Comparison of ENCODE assay signal across 18 cellular contexts in the genomic region with DNA sequence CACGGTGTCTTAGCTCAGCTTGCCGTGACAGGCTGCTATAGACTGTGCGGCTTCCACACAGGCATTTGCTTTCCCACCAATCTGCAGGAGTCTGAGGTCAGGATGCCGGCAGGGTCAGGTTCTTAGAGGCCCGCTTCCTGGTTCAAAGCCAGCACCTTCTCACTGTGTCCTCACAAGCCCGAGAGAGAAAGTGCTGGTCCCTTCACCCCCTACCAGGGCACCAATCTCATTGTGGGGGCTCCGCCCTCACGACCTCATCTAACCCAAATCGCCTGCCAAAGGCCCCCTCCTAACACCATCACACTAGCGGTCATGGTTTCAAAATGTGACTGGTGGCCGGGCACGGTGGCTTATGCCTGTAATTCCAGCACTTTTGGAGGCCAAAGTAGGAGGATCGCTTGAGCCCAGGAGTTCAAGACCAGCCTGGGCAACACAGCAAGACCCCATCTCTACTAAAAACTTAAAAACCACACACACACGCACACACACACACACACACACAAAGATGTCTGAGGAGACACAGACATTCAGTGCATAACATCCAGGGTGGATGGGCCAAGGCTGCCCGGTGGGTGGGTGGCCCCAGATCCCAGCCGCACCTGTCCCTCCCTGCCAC. TPM values are rescaled to one million over a fixed set of nuclear protein-coding genes. Genes with fewer than 3 reads are reported as not detected.
A peak's percentile ranks its signal among the peaks of the same experiment; 100 is the strongest.
DNase-seq lines count a peak whose midpoint lies in the region; ATAC-seq, FAIRE-seq and TF ChIP-seq lines count a peak whose summit lies in the region.
"Had no signal": no experiment of that assay in that cellular context is flagged by ENCODE, and none has a peak within 500 bp of the region (broad histone marks: within the 10 kb centered on the region; RNA-seq: fewer than 3 reads in every experiment).

No MANE protein-coding gene starts in this region.

- ATAC-seq in HepG2 (no peak), right lobe of liver (no peak), HG02623 (IDR thresholded peaks at IDR 0.05; ENCODE audit: unreplicated experiment) (no peak), HG02642 (IDR thresholded peaks at IDR 0.05; ENCODE audit: poor library complexity, unreplicated experiment) (no peak)

- in situ Hi-C loops in HepG2 (cut with HindIII; ENCODE audit: extremely low pct_ligation_motif_present, low pct_unique_long_range_greater_than_20kb): no loop called here

- no peak overlapping the region for H3K4me3 ChIP-seq in HepG2 (replicated peaks in 1 of 3; ENCODE audit: insufficient read depth in 1 of 3, low read depth in 2 of 3, low read length in 3 of 3)
- H3K4me3 ChIP-seq in right lobe of liver: no peak overlapping the region
- peak overlapping the region; percentile 50; the same call in 1 of the 2 replicates for H3K4me3 ChIP-seq in PC-9
- H3K4me3 ChIP-seq in kidney (ENCODE audit: low read length in 2 of 2): no peak overlapping the region
- H3K4me3 ChIP-seq in prostate gland: no peak overlapping the region

- H4K20me1 ChIP-seq in HepG2 (ENCODE audit: insufficient read depth, low read length): no peaks in the 10 kb centered on the region
- H4K20me1 ChIP-seq in PC-9 (ENCODE audit: insufficient read depth): no peaks in the 10 kb centered on the region

- H3K36me3 ChIP-seq in HepG2 (replicated peaks in 1 of 2; ENCODE audit: control insufficient read depth in 1 of 2, insufficient read depth in 2 of 2, low read length in 2 of 2) (no peaks in the 10 kb centered on the region), right lobe of liver (no peaks in the 10 kb centered on the region), PC-9 (ENCODE audit: low read depth) (no peaks in the 10 kb centered on the region), kidney (ENCODE audit: control insufficient read depth in 1 of 2, insufficient read depth in 2 of 2, low read length in 2 of 2) (no peaks in the 10 kb centered on the region), prostate gland (no peaks in the 10 kb centered on the region)

- peaks cover 11 to 28% of the 10 kb centered on the region in 2 experiments for H3K27me3 ChIP-seq in HepG2 (ENCODE audit: control insufficient read depth in 1 of 2, insufficient read depth in 2 of 2, low read length in 2 of 2)
- no peaks in the 10 kb centered on the region for H3K27me3 ChIP-seq in right lobe of liver
- no peaks in the 10 kb centered on the region for H3K27me3 ChIP-seq in PC-9 (ENCODE audit: insufficient read depth, low read depth)
- H3K27me3 ChIP-seq in prostate gland (replicated peaks; ENCODE audit: insufficient read depth): peaks cover 5% of the 10 kb centered on the region

- no TSS peak for BruUV-seq in HepG2 (replicated peaks; lab: Mats Ljungman, UMichigan)
- BruUV-seq in PC-9 (replicated peaks; lab: Mats Ljungman, UMichigan): no TSS peak

- H3F3A ChIP-seq in PC-9 (ENCODE audit: insufficient read depth, low read depth): peaks cover 27% of the 10 kb centered on the region

- H3K9ac ChIP-seq in HepG2 (ENCODE audit: insufficient read depth, low read depth, low read length) (no peak overlapping the region), kidney (ENCODE audit: low read length in 2 of 2) (no peak overlapping the region)

- POLR2A ChIA-PET in HepG2 (lab: Yijun Ruan, JAX): no interaction called here
- POLR2A ChIA-PET in PC-9 (lab: Charles Lee; ENCODE audit: unreplicated experiment): no interaction called here

- H3K9me2 ChIP-seq in PC-9 (ENCODE audit: insufficient read depth): no peaks in the 10 kb centered on the region

- intact Hi-C loops in HepG2 (cut with micrococcal nuclease; ENCODE audit: unreplicated experiment) (loop anchor here (5.0 kb wide), 2 partner anchors 57 to 147 kb away; no protein-coding TSS in a partner anchor), right lobe of liver (cut with DNase I) (loop anchor here (5.0 to 10.0 kb wide), 3 partner anchors 80 to 147 kb away; a partner anchor contains a TSS), PC-9 (cut with micrococcal nuclease; ENCODE audit: unreplicated experiment) (loop anchor here (1.0 to 5.0 kb wide), 2 partner anchors 72 to 94 kb away; a partner anchor contains a TSS), kidney (cut with DNase I) (no loop called here), prostate gland (cut with DNase I) (loop anchor here (5.0 kb wide), 1 partner anchor 147 kb away; no protein-coding TSS in a partner anchor)

- H2AFZ ChIP-seq in HepG2 (ENCODE audit: low read length) (no peak overlapping the region), PC-9 (peak overlapping the region; percentile 74; the same call in 1 of the 2 replicates)

- H3K9me3 ChIP-seq in HepG2 (ENCODE audit: low read length) (no peaks in the 10 kb centered on the region), right lobe of liver (no peaks in the 10 kb centered on the region), PC-9 (ENCODE audit: insufficient read depth, low read depth) (no peaks in the 10 kb centered on the region), kidney (ENCODE audit: control insufficient read depth in 1 of 2, low read length in 2 of 2) (no peaks in the 10 kb centered on the region), prostate gland (no peaks in the 10 kb centered on the region)

- 33% methylated on average over 12 of the region's 16 CpGs for WGBS in HepG2 (ENCODE audit: low lambda C conversion rate)
- 80% methylated on average over 1 of the region's 16 CpGs for WGBS in right lobe of liver (ENCODE audit: insufficient coverage, low coverage, low lambda C conversion rate, missing lambda C conversion rate)
- 89% methylated on average over 16 of the region's 16 CpGs for WGBS in prostate gland

- H3K27ac ChIP-seq in HepG2 (ENCODE audit: extremely low read length, insufficient read depth, low read length) (no peak overlapping the region), right lobe of liver (no peak overlapping the region), PC-9 (no peak overlapping the region), kidney (ENCODE audit: low read depth in 2 of 2, low read length in 2 of 2) (no peak overlapping the region), prostate gland (no peak overlapping the region)
- H3K27ac ChIP-seq: C4-2B had no signal

- TF ChIP-seq CTCF in HepG2 (CRISPR knock-in tag; IDR thresholded peaks at IDR 0.05): no peak
- TF ChIP-seq CTCF in right lobe of liver (IDR thresholded peaks at IDR 0.05): no peak
- TF ChIP-seq CTCF in PC-9 (conservative IDR thresholded peaks at IDR 0.05): no peak
- no peak for TF ChIP-seq CTCF in kidney (IDR thresholded peaks at IDR 0.05; ENCODE audit: borderline replicate concordance, extremely low read depth, insufficient read depth)
- no peak for TF ChIP-seq CTCF in prostate gland (IDR thresholded peaks at IDR 0.05)

- FAIRE-seq in HepG2 (lab: Jason Lieb, UNC) (no peak), kidney (lab: Jason Lieb, UNC) (no peak)
- FAIRE-seq: G401.6, H54 had no signal

- CTCF ChIA-PET in HepG2 (lab: Yijun Ruan, JAX; ENCODE audit: low intra/inter-chr PET ratio, low total read pairs): no interaction called here
- CTCF ChIA-PET in PC-9 (lab: Charles Lee): no interaction called here

- H3K79me2 ChIP-seq in HepG2 (ENCODE audit: insufficient read depth, low read length) (no peaks in the 10 kb centered on the region), PC-9 (ENCODE audit: low read depth) (no peaks in the 10 kb centered on the region)

- H3K4me1 ChIP-seq in HepG2 (ENCODE audit: insufficient read depth, low read length): peaks cover 76% of the 10 kb centered on the region
- peaks cover 0 to 4% (median 0%) of the 10 kb centered on the region in 4 donors for H3K4me1 ChIP-seq in right lobe of liver
- peaks cover 31% of the 10 kb centered on the region for H3K4me1 ChIP-seq in PC-9 (replicated peaks; ENCODE audit: insufficient read depth)
- H3K4me1 ChIP-seq in kidney (ENCODE audit: control insufficient read depth in 1 of 2, insufficient read depth in 1 of 2, low read depth in 1 of 2, low read length in 2 of 2): no peaks in the 10 kb centered on the region
- no peaks in the 10 kb centered on the region for H3K4me1 ChIP-seq in prostate gland (replicated peaks)

- TF ChIP-seq EP300 in HepG2 (IDR thresholded peaks at IDR 0.05; ENCODE audit: low read depth in 2 of 2, low read length in 2 of 2) (no peak), HepG2 (CRISPR knock-in tag; IDR thresholded peaks at IDR 0.05; ENCODE audit: borderline replicate concordance) (no peak)

- TF ChIP-seq POLR2A in HepG2 (IDR thresholded peaks at IDR 0.05; ENCODE audit: insufficient read depth in 1 of 2, low read depth in 2 of 2, low read length in 2 of 2) (no peak), right lobe of liver (IDR thresholded peaks at IDR 0.05) (no peak), prostate gland (IDR thresholded peaks at IDR 0.05) (no peak)

- TF ChIP-seq RAD21 in HepG2 (CRISPR knock-in tag; IDR thresholded peaks at IDR 0.05): no peak

- DNase-seq in HepG2 (ENCODE audit: low spot score) (no peak), right lobe of liver (no peak), PC-9 (no peak), kidney (peak; percentile 27), prostate gland (ENCODE audit: low spot score) (no peak)
- DNase-seq: DMS 273 treated with DMSO at 0.1 percent for 48 hours, KG1, NCI-H1048, NCI-H1436 treated with DMSO at 0.1 percent for 48 hours, NCI-H2029 treated with DMSO at 0.1 percent for 48 hours, NCI-H2171, RPMI8226, T-helper 1 cell had no signal

- no peak overlapping the region for H3K4me2 ChIP-seq in HepG2 (ENCODE audit: low read depth, low read length)
- H3K4me2 ChIP-seq in PC-9: peak overlapping the region; percentile 75

RNA-seq across cellular contexts. Expression of a gene that starts 26.8 kb away (rescaled TPM):
- total RNA-seq in HepG2 (2016; rRNA removed; fragmentation: Illumina TruSeq; extraction: Trizol) (0.38 and 0.80 TPM in 2 replicates), right lobe of liver (1 to 10 TPM in 2 of 6 experiments, under 1 TPM in 4; 0.58 to 3.9 (median 0.73) TPM), PC-9 (2021) (3.3 and 5.4 TPM in 2 replicates), kidney (3.2 TPM), prostate gland (10 to 100 TPM in 1 of 2 donors, 1 to 10 TPM in 1; 1.1 to 35.7 TPM)
- total RNA-seq in HepG2 (2016; cell fraction: cytosol; rRNA removed; fragmentation: Illumina TruSeq; extraction: Trizol; ENCODE audit: low read depth): 0.79 and 1.1 TPM in 2 replicates
- 0.36 and 0.78 TPM in 2 replicates for total RNA-seq in HepG2 (2016; cell fraction: insoluble cytoplasmic fraction; rRNA removed; fragmentation: Illumina TruSeq; extraction: Trizol)
- total RNA-seq in HepG2 (2016; cell fraction: membrane; rRNA removed; fragmentation: Illumina TruSeq; extraction: Trizol): 1.2 and 1.4 TPM in 2 replicates
- total RNA-seq in HepG2 (2016; cell fraction: nucleus; rRNA removed; fragmentation: Illumina TruSeq; extraction: Trizol): 0.69 and 0.75 TPM in 2 replicates
- polyA plus RNA-seq in HepG2 (2011; rRNA removed) (0.55 and 2.0 TPM in 2 replicates), kidney (ENCODE audit: insufficient read depth, low read depth, low replicate concordance) (0.82 TPM)
- polyA plus RNA-seq in HepG2 (2011; cell fraction: cytosol; rRNA removed): 0.69 and 1.1 TPM in 2 replicates
- 3.2 and 5.2 TPM in 2 replicates for polyA plus RNA-seq in HepG2 (2011; cell fraction: nucleus; rRNA removed)
- 0.24 and 0.57 TPM in 2 replicates for polyA plus RNA-seq in HepG2 (2012)
- polyA plus RNA-seq in HepG2 (2016; cell fraction: cytosol; fragmentation: Illumina TruSeq; extraction: Trizol; ENCODE audit: low read depth): 0.80 and 1.2 TPM in 2 replicates
- polyA plus RNA-seq in HepG2 (2016; cell fraction: insoluble cytoplasmic fraction; fragmentation: Illumina TruSeq; extraction: Trizol; ENCODE audit: low read depth): 0.53 and 1.4 TPM in 2 replicates
- polyA plus RNA-seq in HepG2 (2016; cell fraction: membrane; fragmentation: Illumina TruSeq; extraction: Trizol; ENCODE audit: low read depth): 1.5 and 2.6 TPM in 2 replicates
- polyA plus RNA-seq in HepG2 (2016; cell fraction: nucleus; fragmentation: Illumina TruSeq; extraction: Trizol; ENCODE audit: insufficient read depth, low read depth): 2.1 and 2.8 TPM in 2 replicates
- 0.70 and 1.1 TPM in 2 replicates for polyA minus RNA-seq in HepG2 (2011; rRNA and poly(A)+ RNA removed; ENCODE audit: low replicate concordance)
- 1.5 TPM in 1 of 2 replicates, not detected in the other for polyA minus RNA-seq in HepG2 (2011; cell fraction: cytosol; rRNA and poly(A)+ RNA removed)
- 1.4 and 2.6 TPM in 2 replicates for polyA minus RNA-seq in HepG2 (2011; cell fraction: nucleus; rRNA and poly(A)+ RNA removed)

RNA-seq across cellular contexts. Expression of a gene that starts 39.5 kb away (rescaled TPM):
- total RNA-seq in HepG2 (2016; rRNA removed; fragmentation: Illumina TruSeq; extraction: Trizol): 1.7 and 2.8 TPM in 2 replicates
- 1.9 and 2.4 TPM in 2 replicates for total RNA-seq in HepG2 (2016; cell fraction: cytosol; rRNA removed; fragmentation: Illumina TruSeq; extraction: Trizol; ENCODE audit: low read depth)
- 1.6 and 3.3 TPM in 2 replicates for total RNA-seq in HepG2 (2016; cell fraction: insoluble cytoplasmic fraction; rRNA removed; fragmentation: Illumina TruSeq; extraction: Trizol)
- 1.7 and 2.8 TPM in 2 replicates for total RNA-seq in HepG2 (2016; cell fraction: membrane; rRNA removed; fragmentation: Illumina TruSeq; extraction: Trizol)
- total RNA-seq in HepG2 (2016; cell fraction: nucleus; rRNA removed; fragmentation: Illumina TruSeq; extraction: Trizol): 4.9 and 6.0 TPM in 2 replicates
- polyA plus RNA-seq in HepG2 (2011; rRNA removed): 10.1 and 13.9 TPM in 2 replicates
- polyA plus RNA-seq in HepG2 (2011; cell fraction: cytosol; rRNA removed): 2.2 and 3.2 TPM in 2 replicates
- 132 and 157 TPM in 2 replicates for polyA plus RNA-seq in HepG2 (2011; cell fraction: nucleus; rRNA removed)
- 16.0 and 35.4 TPM in 2 replicates for polyA plus RNA-seq in HepG2 (2012)
- polyA plus RNA-seq in HepG2 (2016; cell fraction: cytosol; fragmentation: Illumina TruSeq; extraction: Trizol; ENCODE audit: low read depth): 0.21 and 0.24 TPM in 2 replicates
- 3.6 and 5.0 TPM in 2 replicates for polyA plus RNA-seq in HepG2 (2016; cell fraction: insoluble cytoplasmic fraction; fragmentation: Illumina TruSeq; extraction: Trizol; ENCODE audit: low read depth)
- polyA plus RNA-seq in HepG2 (2016; cell fraction: membrane; fragmentation: Illumina TruSeq; extraction: Trizol; ENCODE audit: low read depth): 0.60 and 0.72 TPM in 2 replicates
- 27.6 and 31.1 TPM in 2 replicates for polyA plus RNA-seq in HepG2 (2016; cell fraction: nucleus; fragmentation: Illumina TruSeq; extraction: Trizol; ENCODE audit: insufficient read depth, low read depth)
- 11.3 and 13.5 TPM in 2 replicates for polyA minus RNA-seq in HepG2 (2011; rRNA and poly(A)+ RNA removed; ENCODE audit: low replicate concordance)
- 7.8 and 10.2 TPM in 2 replicates for polyA minus RNA-seq in HepG2 (2011; cell fraction: cytosol; rRNA and poly(A)+ RNA removed)
- 15.5 and 17.8 TPM in 2 replicates for polyA minus RNA-seq in HepG2 (2011; cell fraction: nucleus; rRNA and poly(A)+ RNA removed)
- total RNA-seq in right lobe of liver: 10 to 100 TPM; 14.5 to 39.0 (median 20.5) TPM
- total RNA-seq in PC-9 (2021): 50.8 and 70.5 TPM in 2 replicates
- total RNA-seq in kidney: 33.4 TPM
- 11.4 TPM for polyA plus RNA-seq in kidney (ENCODE audit: insufficient read depth, low read depth, low replicate concordance)
- 10 to 100 TPM; 26.2 to 62.5 TPM for total RNA-seq in prostate gland
